9 cellular contexts compared by ENCODE assay signal in the genomic region with DNA sequence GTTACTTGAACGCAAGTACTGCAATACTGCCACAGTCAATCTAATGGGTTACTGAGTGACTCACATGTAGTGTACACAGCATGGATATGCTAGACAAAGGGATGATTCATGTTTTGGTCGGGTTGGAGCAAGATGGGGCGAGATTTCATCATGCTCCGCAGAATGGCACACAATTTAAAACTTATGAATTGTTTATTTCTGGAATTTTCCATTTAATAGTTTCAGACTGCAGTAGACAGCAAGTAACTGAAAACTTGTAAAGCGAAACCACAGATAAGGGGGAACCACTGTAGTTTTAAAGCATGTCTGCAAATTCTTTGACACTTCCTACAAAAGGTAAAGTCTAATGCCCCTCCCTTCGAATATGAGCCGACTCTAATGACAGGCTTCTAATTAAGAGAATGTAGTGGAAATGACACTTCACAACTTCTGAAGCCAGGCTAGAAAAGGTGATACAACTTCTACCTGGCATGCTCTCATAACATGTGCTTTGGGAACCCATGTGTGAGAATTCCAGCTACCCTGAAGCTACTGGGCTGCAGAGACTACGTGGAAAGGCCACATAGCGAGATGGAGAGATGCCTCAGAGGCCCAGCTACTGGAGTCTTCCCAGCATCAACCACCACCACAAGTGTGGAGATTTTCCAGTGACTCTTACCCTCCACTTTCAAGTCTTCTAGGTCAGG. TPM values are rescaled to one million over a fixed set of nuclear protein-coding genes. Genes with fewer than 3 reads are reported as not detected.
DNase-seq lines count a peak whose midpoint lies in the region; ATAC-seq and TF ChIP-seq lines count a peak whose summit lies in the region.
"Had no signal": no experiment of that assay in that cellular context is flagged by ENCODE, and none has a peak within 500 bp of the region (broad histone marks: within the 10 kb centered on the region; RNA-seq: fewer than 3 reads in every experiment).

No MANE protein-coding gene starts in this region.

- 82 to 87% (median 83%) methylated on average over 9 of the region's 9 CpGs for WGBS in ovary, 3 donors

- no peak for TF ChIP-seq POLR2A in ovary (IDR thresholded peaks at IDR 0.05)

- CTCF ChIA-PET in Panc1 (lab: Charles Lee), result no interaction called here

- DNase-seq in H4 (ENCODE audit: low spot score) (peak; percentile 93), Panc1 (ENCODE audit: low read depth, low spot score) (no peak), dermis microvascular lymphatic vessel endothelial cell (ENCODE audit: low read depth in 2 of 2) (peak; percentile 78 to 90), ovary (no peak), OCI-M2 (lab: John Stamatoyannopoulos, UW; ENCODE audit: unreplicated experiment) (no peak)
- peak; percentile 57 for DNase-seq in stimulated activated CD4-positive, alpha-beta T cell treated with anti-CD3 and anti-CD28 coated beads, Interleukin-4, amount 100 ng/mL, for 24 hours
- DNase-seq: left cardiac atrium had no signal

- no peaks in the 10 kb centered on the region for H3K36me3 ChIP-seq in Panc1 (ENCODE audit: control insufficient read depth, insufficient read depth, low read length)
- H3K36me3 ChIP-seq in ovary, result no peaks in the 10 kb centered on the region

- TF ChIP-seq CTCF in Panc1 (IDR thresholded peaks at IDR 0.05) (no peak), ovary (IDR thresholded peaks at IDR 0.05) (no peak)

- BruUV-seq in Panc1 (replicated peaks; lab: Mats Ljungman, UMichigan), result no TSS peak

- H3K9me3 ChIP-seq in Panc1 (ENCODE audit: control insufficient read depth, insufficient read depth, low read depth, low read length) (no peaks in the 10 kb centered on the region), ovary (no peaks in the 10 kb centered on the region)

- in situ Hi-C loops in Panc1 (cut with HindIII; ENCODE audit: low pct_unique_long_range_greater_than_20kb, low sequenced_read_pairs), result no loop called here

- intact Hi-C loops in Panc1 (cut with micrococcal nuclease; ENCODE audit: unreplicated experiment), result no loop called here
- intact Hi-C loops in ovary (cut with DNase I), result loop anchor here in 1 of 4 donors (10.0 kb wide), 1 partner anchor 864 kb away; no protein-coding TSS in a partner anchor

- POLR2A ChIA-PET in Panc1 (lab: Charles Lee), result no interaction called here

- ATAC-seq in Panc1 (peak; percentile 91), HG03571 (IDR thresholded peaks at IDR 0.05; ENCODE audit: unreplicated experiment) (no peak), GM18511 (IDR thresholded peaks at IDR 0.05; ENCODE audit: unreplicated experiment) (no peak)

- H3K4me3 ChIP-seq in Panc1 (ENCODE audit: low read depth in 2 of 2, low read length in 2 of 2) (no peak overlapping the region), ovary (no peak overlapping the region)

- H3K4me1 ChIP-seq in Panc1 (ENCODE audit: control insufficient read depth, insufficient read depth, low read length), result peaks cover 6% of the 10 kb centered on the region; the same call in 1 of the 2 replicates
- H3K4me1 ChIP-seq in ovary (ENCODE audit: insufficient read depth), result no peaks in the 10 kb centered on the region

- H3K27ac ChIP-seq in Panc1 (ENCODE audit: low read length), result peak overlapping the region; percentile 26; the same call in 1 of the 2 replicates
- H3K27ac ChIP-seq in ovary, result no peak overlapping the region

- no peak for TF ChIP-seq EP300 in ovary (IDR thresholded peaks at IDR 0.05)

- H3K27me3 ChIP-seq in Panc1 (ENCODE audit: control insufficient read depth, insufficient read depth, low read length) (no peaks in the 10 kb centered on the region), ovary (no peaks in the 10 kb centered on the region)

RNA-seq across cellular contexts. Expression of gene TCP11L2, which starts 13.9 kb away (rescaled TPM):
- 11.7 and 13.4 TPM in 2 replicates for total RNA-seq in H4 (2014; rRNA removed; shearing (Covaris generic))
- total RNA-seq in Panc1 (2021; ENCODE audit: unreplicated experiment) (3.5 TPM), dermis microvascular lymphatic vessel endothelial cell (42.7 and 64.4 TPM in 2 replicates), ovary (10 to 100 TPM in 6 of 7 donors, 1 to 10 TPM in 1; 8.5 to 41.7 (median 30.3) TPM)
- polyA plus RNA-seq in Panc1 (2012; ENCODE audit: insufficient read length), result 3.0 TPM
- polyA plus RNA-seq in ovary, result 10 to 100 TPM; 10.3 to 13.1 TPM

RNA-seq across cellular contexts. Expression of gene CKAP4, which starts 40.8 kb away (rescaled TPM):
- 149 and 151 TPM in 2 replicates for total RNA-seq in H4 (2014; rRNA removed; shearing (Covaris generic))
- total RNA-seq in Panc1 (2021; ENCODE audit: unreplicated experiment) (95.9 TPM), dermis microvascular lymphatic vessel endothelial cell (36.2 and 55.9 TPM in 2 replicates), ovary (10 to 100 TPM; 32.0 to 59.4 (median 55.4) TPM)
- polyA plus RNA-seq in Panc1 (2012; ENCODE audit: insufficient read length), result 100 TPM
- 10 to 100 TPM; 26.4 to 87.4 TPM for polyA plus RNA-seq in ovary

Comparison
In these comparisons a context has a peak if more than half of its experiments do, and no peak if none do; other contexts are left out.
1. DNase-seq: peak in H4 (single experiment), dermis microvascular lymphatic vessel endothelial cell (2 of 2) and stimulated activated CD4-positive, alpha-beta T cell treated with anti-CD3 and anti-CD28 coated beads, Interleukin-4, amount 100 ng/mL, for 24 hours (single experiment); none in Panc1 (single experiment), ovary (0 of 5) and OCI-M2 (single experiment).